ENCODE assay signal across 10 cellular contexts in genomic region chr19:40689339-40690049, GRCh38. TPM values are rescaled to one million over a fixed set of nuclear protein-coding genes. Genes with fewer than 3 reads are reported as not detected.
DNase-seq lines count a peak whose midpoint lies in the region; ATAC-seq and TF ChIP-seq lines count a peak whose summit lies in the region.
"Had no signal": no experiment of that assay in that cellular context is flagged by ENCODE, and none has a peak within 500 bp of the region (broad histone marks: within the 10 kb centered on the region; RNA-seq: fewer than 3 reads in every experiment).

No MANE protein-coding gene starts in this region.

- WGBS in iPS DF 6.9 (ENCODE audit: insufficient coverage, insufficient read length): no CpG with 5 or more reads among the region's 18 CpGs

- peaks cover 4% of the 10 kb centered on the region for H3K36me3 Mint-ChIP-seq in activated CD8-positive, alpha-beta memory T cell treated with anti-CD3 and anti-CD28 coated beads, Interleukin-2, amount 10 ng/mL, durations not matched to agents 7 days and 5 days
- H3K36me3 Mint-ChIP-seq in activated B cell treated with CpG ODN at 0.5 μM for 24 hours (ENCODE audit: low read depth): peaks cover 20% of the 10 kb centered on the region

- intact Hi-C loops in activated B cell treated with CpG ODN at 0.5 μM for 24 hours (cut with micrococcal nuclease): loop anchor here (1.0 to 5.0 kb wide), 6 partner anchors 26 to 117 kb away; partner anchors contain the start of genes COQ8B, RAB4B and SNRPA

- H3K4me3 Mint-ChIP-seq in activated CD8-positive, alpha-beta memory T cell treated with anti-CD3 and anti-CD28 coated beads, Interleukin-2, amount 10 ng/mL, durations not matched to agents 7 days and 5 days: no peak overlapping the region
- H3K4me3 Mint-ChIP-seq in activated B cell treated with CpG ODN at 0.5 μM for 24 hours: no peak overlapping the region
- H3K4me3 Mint-ChIP-seq: stimulated activated naive CD8-positive, alpha-beta T cell treated with anti-CD3 and anti-CD28 coated beads, Interleukin-15, Interleukin-2, amounts not matched to agents 100 ng/mL and 50 ng/mL, for 24 hours had no signal

- peak overlapping the region; percentile 82 to 93 for H3K9ac ChIP-seq in stomach smooth muscle (ENCODE audit: low read length in 2 of 2)

- H3K9me3 Mint-ChIP-seq in activated CD8-positive, alpha-beta memory T cell treated with anti-CD3 and anti-CD28 coated beads, Interleukin-2, amount 10 ng/mL, durations not matched to agents 7 days and 5 days (ENCODE audit: low read depth): no peaks in the 10 kb centered on the region
- H3K9me3 Mint-ChIP-seq in activated B cell treated with CpG ODN at 0.5 μM for 24 hours: no peaks in the 10 kb centered on the region
- H3K9me3 Mint-ChIP-seq: activated naive CD8-positive, alpha-beta T cell treated with anti-CD3 and anti-CD28 coated beads, Interleukin-2, amount 10 ng/mL, durations not matched to agents 7 days and 5 days; stimulated activated naive CD8-positive, alpha-beta T cell treated with anti-CD3 and anti-CD28 coated beads, Interleukin-15, Interleukin-2, amounts not matched to agents 100 ng/mL and 50 ng/mL, for 24 hours had no signal

- H3K4me3 ChIP-seq in iPS DF 6.9 (ENCODE audit: low read length): peak overlapping the region; percentile 62; the same call in 1 of the 2 replicates
- peak overlapping the region; percentile 91 to 94 for H3K4me3 ChIP-seq in stomach smooth muscle (ENCODE audit: low read length in 2 of 2)

- H3K36me3 ChIP-seq in iPS DF 6.9 (ENCODE audit: control insufficient read depth, insufficient read depth, low read length) (peaks cover 17% of the 10 kb centered on the region), stomach smooth muscle (ENCODE audit: control insufficient read depth in 2 of 2, insufficient read depth in 2 of 2, low read length in 2 of 2) (peaks cover 20 to 25% of the 10 kb centered on the region in 2 donors)

- H3K27me3 ChIP-seq in iPS DF 6.9 (ENCODE audit: control insufficient read depth, insufficient read depth, low read length): no peaks in the 10 kb centered on the region
- no peaks in the 10 kb centered on the region for H3K27me3 ChIP-seq in stomach smooth muscle (ENCODE audit: control insufficient read depth in 1 of 2, insufficient read depth in 2 of 2, low read length in 2 of 2)

- DNase-seq in activated CD8-positive, alpha-beta memory T cell treated with anti-CD3 and anti-CD28 coated beads, Interleukin-2, amount 10 ng/mL, durations not matched to agents 7 days and 5 days: peak; percentile 62
- no peak for DNase-seq in activated CD8-positive, alpha-beta memory T cell treated with anti-CD3 and anti-CD28 coated beads, Interleukin-2, amount 50 U/mL, for 4 hours
- peak; percentile 39 for DNase-seq in activated B cell treated with CpG ODN at 0.5 μM for 24 hours
- DNase-seq in iPS DF 6.9 (ENCODE audit: low read depth, low spot score): no peak
- no peak for DNase-seq in cerebellar cortex (ENCODE audit: low spot score)
- DNase-seq: activated naive CD8-positive, alpha-beta T cell treated with anti-CD3 and anti-CD28 coated beads, Interleukin-2, amount 10 ng/mL, durations not matched to agents 7 days and 5 days had no signal

- CTCF ChIA-PET in activated CD8-positive, alpha-beta memory T cell treated with anti-CD3 and anti-CD28 coated beads, Interleukin-2, amount 10 ng/mL, durations not matched to agents 7 days and 5 days (lab: Charles Lee): no interaction called here
- CTCF ChIA-PET in activated B cell treated with CpG ODN at 0.5 μM for 24 hours (lab: Charles Lee): no interaction called here

- H3K4me1 Mint-ChIP-seq in activated CD8-positive, alpha-beta memory T cell treated with anti-CD3 and anti-CD28 coated beads, Interleukin-2, amount 10 ng/mL, durations not matched to agents 7 days and 5 days: peaks cover 2% of the 10 kb centered on the region
- peaks cover 16% of the 10 kb centered on the region for H3K4me1 Mint-ChIP-seq in activated B cell treated with CpG ODN at 0.5 μM for 24 hours

- ATAC-seq in activated CD8-positive, alpha-beta memory T cell treated with anti-CD3 and anti-CD28 coated beads, Interleukin-2, amount 10 ng/mL, durations not matched to agents 7 days and 5 days: no peak
- ATAC-seq in activated B cell treated with CpG ODN at 0.5 μM for 24 hours (ENCODE audit: low read depth) (peak; percentile 11), HG02973 (IDR thresholded peaks at IDR 0.05; ENCODE audit: unreplicated experiment) (no peak), GM21786 (IDR thresholded peaks at IDR 0.05; ENCODE audit: unreplicated experiment) (no peak)

- H3K27ac Mint-ChIP-seq in activated CD8-positive, alpha-beta memory T cell treated with anti-CD3 and anti-CD28 coated beads, Interleukin-2, amount 10 ng/mL, durations not matched to agents 7 days and 5 days: no peak overlapping the region
- no peak overlapping the region for H3K27ac Mint-ChIP-seq in activated B cell treated with CpG ODN at 0.5 μM for 24 hours
- H3K27ac Mint-ChIP-seq: activated naive CD8-positive, alpha-beta T cell treated with anti-CD3 and anti-CD28 coated beads, Interleukin-2, amount 10 ng/mL, durations not matched to agents 7 days and 5 days; stimulated activated naive CD8-positive, alpha-beta T cell treated with anti-CD3 and anti-CD28 coated beads, Interleukin-15, Interleukin-2, amounts not matched to agents 100 ng/mL and 50 ng/mL, for 24 hours had no signal

- no peak overlapping the region for H3K27ac ChIP-seq in iPS DF 6.9 (ENCODE audit: low read length)
- H3K27ac ChIP-seq in stomach smooth muscle (ENCODE audit: low read length): peak overlapping the region; percentile 55

- POLR2A ChIA-PET in activated B cell treated with CpG ODN at 0.5 μM for 24 hours (lab: Charles Lee): interaction anchor here (1.0 kb wide), 1 partner anchor 88 kb away, joined by 4 read pairs; no protein-coding TSS in a partner anchor

- no peaks in the 10 kb centered on the region for H3K9me3 ChIP-seq in iPS DF 6.9 (ENCODE audit: control insufficient read depth, insufficient read depth, low read length)
- no peaks in the 10 kb centered on the region for H3K9me3 ChIP-seq in stomach smooth muscle (ENCODE audit: control insufficient read depth in 2 of 2, low read length in 2 of 2)

- H3K4me1 ChIP-seq in iPS DF 6.9 (ENCODE audit: control insufficient read depth, insufficient read depth, low read length) (peaks cover 2% of the 10 kb centered on the region; the same call in 1 of the 2 replicates), stomach smooth muscle (ENCODE audit: control insufficient read depth, insufficient read depth, low read length) (peaks cover 47% of the 10 kb centered on the region)

- no peak for TF ChIP-seq CTCF in activated B cell treated with CpG ODN at 0.5 μM for 24 hours (IDR thresholded peaks at IDR 0.05)

- H3K27me3 Mint-ChIP-seq in activated CD8-positive, alpha-beta memory T cell treated with anti-CD3 and anti-CD28 coated beads, Interleukin-2, amount 10 ng/mL, durations not matched to agents 7 days and 5 days: no peaks in the 10 kb centered on the region
- no peaks in the 10 kb centered on the region for H3K27me3 Mint-ChIP-seq in activated B cell treated with CpG ODN at 0.5 μM for 24 hours
- H3K27me3 Mint-ChIP-seq: activated naive CD8-positive, alpha-beta T cell treated with anti-CD3 and anti-CD28 coated beads, Interleukin-2, amount 10 ng/mL, durations not matched to agents 7 days and 5 days; stimulated activated naive CD8-positive, alpha-beta T cell treated with anti-CD3 and anti-CD28 coated beads, Interleukin-15, Interleukin-2, amounts not matched to agents 100 ng/mL and 50 ng/mL, for 24 hours had no signal

RNA-seq across cellular contexts. Expression of gene NUMBL, which starts 1.0 kb away (rescaled TPM):
- 1 to 10 TPM; 6.4 to 7.2 TPM for total RNA-seq in activated CD8-positive, alpha-beta memory T cell treated with anti-CD3 and anti-CD28 coated beads, Interleukin-2, amount 10 ng/mL, durations not matched to agents 7 days and 5 days
- total RNA-seq in activated B cell treated with CpG ODN at 0.5 μM for 24 hours: 4.4 and 11.8 TPM in 2 replicates

RNA-seq across cellular contexts. Expression of gene COQ8B, which starts 27.2 kb away (rescaled TPM):
- 10 to 100 TPM; 28.0 to 30.9 TPM for total RNA-seq in activated CD8-positive, alpha-beta memory T cell treated with anti-CD3 and anti-CD28 coated beads, Interleukin-2, amount 10 ng/mL, durations not matched to agents 7 days and 5 days
- total RNA-seq in activated B cell treated with CpG ODN at 0.5 μM for 24 hours: 34.4 and 38.5 TPM in 2 replicates

RNA-seq across cellular contexts. Expression of gene ITPKC, which starts 27.4 kb away (rescaled TPM):
- total RNA-seq in activated CD8-positive, alpha-beta memory T cell treated with anti-CD3 and anti-CD28 coated beads, Interleukin-2, amount 10 ng/mL, durations not matched to agents 7 days and 5 days: 1 to 10 TPM; 5.6 to 5.8 TPM
- total RNA-seq in activated B cell treated with CpG ODN at 0.5 μM for 24 hours: 13.0 and 13.3 TPM in 2 replicates

Comparison
In these comparisons a context has a peak if more than half of its experiments do, and no peak if none do; other contexts are left out.
1. DNase-seq: peak in activated CD8-positive, alpha-beta memory T cell treated with anti-CD3 and anti-CD28 coated beads, Interleukin-2, amount 10 ng/mL, durations not matched to agents 7 days and 5 days (single experiment) and activated B cell treated with CpG ODN at 0.5 μM for 24 hours (single experiment); none in activated CD8-positive, alpha-beta memory T cell treated with anti-CD3 and anti-CD28 coated beads, Interleukin-2, amount 50 U/mL, for 4 hours (single experiment), iPS DF 6.9 (single experiment) and cerebellar cortex (single experiment).